Comparison of ENCODE assay signal across 1 cellular context in genomic region chr2:232869138-232870001, GRCh38.
TF ChIP-seq lines count a peak whose summit lies in the region.

No MANE protein-coding gene starts in this region.

TF ChIP-seq in HepG2, 621 proteins besides CTCF, POLR2A, EP300 and RAD21 (continued from another document and continues in another):
- TF ChIP-seq STAT6 (CRISPR knock-in tag; IDR thresholded peaks at IDR 0.05; ENCODE audit: borderline replicate concordance) (no peak), GFI1 (CRISPR knock-in tag; IDR thresholded peaks at IDR 0.05; ENCODE audit: borderline replicate concordance) (no peak), ZNF44 (CRISPR knock-in tag; IDR thresholded peaks at IDR 0.05) (no peak; the same call in 1 of the 2 replicates), MAF1 (CRISPR knock-in tag; IDR thresholded peaks at IDR 0.05; ENCODE audit: borderline replicate concordance) (no peak), ZNF550 (CRISPR knock-in tag; IDR thresholded peaks at IDR 0.05; ENCODE audit: borderline replicate concordance) (no peak), CREBL2 (CRISPR knock-in tag; IDR thresholded peaks at IDR 0.05; ENCODE audit: borderline replicate concordance) (no peak), ZFP82 (CRISPR knock-in tag; IDR thresholded peaks at IDR 0.05; ENCODE audit: borderline replicate concordance) (no peak), SOX6 (IDR thresholded peaks at IDR 0.05) (no peak), SOX6 (CRISPR knock-in tag; IDR thresholded peaks at IDR 0.05) (no peak), GMEB1 (CRISPR knock-in tag; IDR thresholded peaks at IDR 0.05; ENCODE audit: borderline replicate concordance) (no peak; the same call in 1 of the 2 replicates), ZFP1 (CRISPR knock-in tag; IDR thresholded peaks at IDR 0.05) (no peak), HOXA9 (CRISPR knock-in tag; IDR thresholded peaks at IDR 0.05; ENCODE audit: borderline replicate concordance) (no peak), MXD3 (CRISPR knock-in tag; IDR thresholded peaks at IDR 0.05) (no peak), PITX1 (CRISPR knock-in tag; IDR thresholded peaks at IDR 0.05) (no peak), ZNF816 (CRISPR knock-in tag; IDR thresholded peaks at IDR 0.05; ENCODE audit: borderline replicate concordance) (no peak), ZBTB20 (CRISPR knock-in tag; IDR thresholded peaks at IDR 0.05; ENCODE audit: borderline replicate concordance, low read depth) (no peak), HMG20B (CRISPR knock-in tag; conservative IDR thresholded peaks at IDR 0.05) (no peak), ZNF432 (CRISPR knock-in tag; IDR thresholded peaks at IDR 0.05; ENCODE audit: borderline replicate concordance) (no peak), ZFP37 (CRISPR knock-in tag; IDR thresholded peaks at IDR 0.05; ENCODE audit: borderline replicate concordance) (no peak), REXO4 (CRISPR knock-in tag; IDR thresholded peaks at IDR 0.05; ENCODE audit: borderline replicate concordance) (no peak), PATZ1 (CRISPR knock-in tag; IDR thresholded peaks at IDR 0.05) (no peak), POLR2G (IDR thresholded peaks at IDR 0.05; ENCODE audit: low read depth, low read length) (peak; percentile 80), RAD51 (IDR thresholded peaks at IDR 0.05; ENCODE audit: borderline replicate concordance) (no peak), EHMT2 (IDR thresholded peaks at IDR 0.05; ENCODE audit: borderline replicate concordance, low read depth, low read length) (no peak), CAMTA2 (CRISPR knock-in tag; IDR thresholded peaks at IDR 0.05; ENCODE audit: borderline replicate concordance) (no peak), BORCS8-MEF2B (CRISPR knock-in tag; IDR thresholded peaks at IDR 0.05) (no peak), ZNF263 (CRISPR knock-in tag; IDR thresholded peaks at IDR 0.05) (no peak), ZNF451 (CRISPR knock-in tag; IDR thresholded peaks at IDR 0.05) (no peak), HBP1 (CRISPR knock-in tag; IDR thresholded peaks at IDR 0.05; ENCODE audit: low read depth) (0 out of 2 replicates have a peak, but pooled peaks have one; percentile 23), ZNF367 (CRISPR knock-in tag; IDR thresholded peaks at IDR 0.05; ENCODE audit: borderline replicate concordance) (no peak), HNF1A (IDR thresholded peaks at IDR 0.05; ENCODE audit: low read depth) (no peak), HNF1A (CRISPR knock-in tag; IDR thresholded peaks at IDR 0.05; ENCODE audit: borderline replicate concordance) (no peak; the same call in 1 of the 2 replicates), ZBTB43 (CRISPR knock-in tag; conservative IDR thresholded peaks at IDR 0.05) (no peak), ZNF619 (CRISPR knock-in tag; IDR thresholded peaks at IDR 0.05) (no peak), ZNF232 (CRISPR knock-in tag; IDR thresholded peaks at IDR 0.05; ENCODE audit: borderline replicate concordance) (no peak), DRAP1 (CRISPR knock-in tag; IDR thresholded peaks at IDR 0.05) (no peak), KLF15 (CRISPR knock-in tag; IDR thresholded peaks at IDR 0.05; ENCODE audit: borderline replicate concordance) (no peak), ZNF280D (CRISPR knock-in tag; IDR thresholded peaks at IDR 0.05) (no peak), ZNF274 (CRISPR knock-in tag; IDR thresholded peaks at IDR 0.05) (peak; percentile 11), AGO1 (IDR thresholded peaks at IDR 0.05; ENCODE audit: low read depth, low read length, poor library complexity, severe bottlenecking) (no peak), PLRG1 (conservative IDR thresholded peaks at IDR 0.05) (no peak), EEA1 (CRISPR knock-in tag; IDR thresholded peaks at IDR 0.05; ENCODE audit: borderline replicate concordance) (no peak), ZSCAN31 (CRISPR knock-in tag; IDR thresholded peaks at IDR 0.05; ENCODE audit: low read depth) (peak; percentile 37; the same call in 1 of the 2 replicates), NFKB2 (CRISPR knock-in tag; IDR thresholded peaks at IDR 0.05; ENCODE audit: borderline replicate concordance) (peak; percentile 50; the same call in 1 of the 2 replicates), MED13 (CRISPR knock-in tag; IDR thresholded peaks at IDR 0.05) (no peak), MTA1 (CRISPR knock-in tag; IDR thresholded peaks at IDR 0.05; ENCODE audit: borderline replicate concordance) (0 out of 2 replicates have a peak, but pooled peaks have one; percentile 24)
